Comparison of ENCODE assay signal across 1 cellular context in the genomic region with DNA sequence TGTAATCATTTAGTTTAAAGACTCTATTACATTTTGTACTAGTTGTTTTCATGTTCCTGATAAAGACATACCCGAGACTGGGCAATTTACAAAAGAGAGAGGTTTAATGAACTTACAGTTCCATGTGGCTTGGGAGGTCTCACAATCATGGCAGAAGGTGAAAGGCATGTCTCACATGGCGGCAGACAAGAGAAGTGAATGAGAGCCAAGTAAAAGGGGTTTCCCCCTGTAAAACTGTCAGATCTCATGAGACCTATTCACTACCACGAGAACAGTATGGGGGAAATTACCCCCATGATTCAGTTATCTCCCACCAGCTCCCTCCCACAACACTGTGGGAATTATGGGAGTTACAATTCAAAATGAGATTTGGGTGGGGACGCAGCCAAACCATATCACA.
TF ChIP-seq lines count a peak whose summit lies in the region.

No MANE protein-coding gene starts in this region.

TF ChIP-seq in H1, 55 proteins besides CTCF, POLR2A, EP300 and RAD21:
- TF ChIP-seq SAP30 (IDR thresholded peaks at IDR 0.05; ENCODE audit: insufficient read depth, insufficient replicate concordance, low read length) (no peak), SUZ12 (IDR thresholded peaks at IDR 0.05; ENCODE audit: low read length) (no peak), CHD1 (IDR thresholded peaks at IDR 0.05; ENCODE audit: low read depth, low read length) (no peak), SIN3A (conservative IDR thresholded peaks at IDR 0.05 in 1 of 2, IDR thresholded peaks at IDR 0.05 in 1 of 2; ENCODE audit: low read depth in 1 of 2, low read length in 2 of 2) (no peak), SRF (IDR thresholded peaks at IDR 0.05; ENCODE audit: low read depth, low read length) (no peak), HDAC2 (IDR thresholded peaks at IDR 0.05; ENCODE audit: borderline replicate concordance in 1 of 2, low read depth in 2 of 2, low read length in 2 of 2) (no peak), GTF2F1 (IDR thresholded peaks at IDR 0.05; ENCODE audit: borderline replicate concordance, low read depth, low read length) (no peak), ZNF274 (IDR thresholded peaks at IDR 0.05; ENCODE audit: borderline replicate concordance, extremely low read depth, low read length) (no peak), POLR2AphosphoS5 (IDR thresholded peaks at IDR 0.05; ENCODE audit: low read depth, low read length) (no peak), HDAC6 (IDR thresholded peaks at IDR 0.05; ENCODE audit: low read depth, low read length) (no peak)
- TF ChIP-seq, protein P1, sequence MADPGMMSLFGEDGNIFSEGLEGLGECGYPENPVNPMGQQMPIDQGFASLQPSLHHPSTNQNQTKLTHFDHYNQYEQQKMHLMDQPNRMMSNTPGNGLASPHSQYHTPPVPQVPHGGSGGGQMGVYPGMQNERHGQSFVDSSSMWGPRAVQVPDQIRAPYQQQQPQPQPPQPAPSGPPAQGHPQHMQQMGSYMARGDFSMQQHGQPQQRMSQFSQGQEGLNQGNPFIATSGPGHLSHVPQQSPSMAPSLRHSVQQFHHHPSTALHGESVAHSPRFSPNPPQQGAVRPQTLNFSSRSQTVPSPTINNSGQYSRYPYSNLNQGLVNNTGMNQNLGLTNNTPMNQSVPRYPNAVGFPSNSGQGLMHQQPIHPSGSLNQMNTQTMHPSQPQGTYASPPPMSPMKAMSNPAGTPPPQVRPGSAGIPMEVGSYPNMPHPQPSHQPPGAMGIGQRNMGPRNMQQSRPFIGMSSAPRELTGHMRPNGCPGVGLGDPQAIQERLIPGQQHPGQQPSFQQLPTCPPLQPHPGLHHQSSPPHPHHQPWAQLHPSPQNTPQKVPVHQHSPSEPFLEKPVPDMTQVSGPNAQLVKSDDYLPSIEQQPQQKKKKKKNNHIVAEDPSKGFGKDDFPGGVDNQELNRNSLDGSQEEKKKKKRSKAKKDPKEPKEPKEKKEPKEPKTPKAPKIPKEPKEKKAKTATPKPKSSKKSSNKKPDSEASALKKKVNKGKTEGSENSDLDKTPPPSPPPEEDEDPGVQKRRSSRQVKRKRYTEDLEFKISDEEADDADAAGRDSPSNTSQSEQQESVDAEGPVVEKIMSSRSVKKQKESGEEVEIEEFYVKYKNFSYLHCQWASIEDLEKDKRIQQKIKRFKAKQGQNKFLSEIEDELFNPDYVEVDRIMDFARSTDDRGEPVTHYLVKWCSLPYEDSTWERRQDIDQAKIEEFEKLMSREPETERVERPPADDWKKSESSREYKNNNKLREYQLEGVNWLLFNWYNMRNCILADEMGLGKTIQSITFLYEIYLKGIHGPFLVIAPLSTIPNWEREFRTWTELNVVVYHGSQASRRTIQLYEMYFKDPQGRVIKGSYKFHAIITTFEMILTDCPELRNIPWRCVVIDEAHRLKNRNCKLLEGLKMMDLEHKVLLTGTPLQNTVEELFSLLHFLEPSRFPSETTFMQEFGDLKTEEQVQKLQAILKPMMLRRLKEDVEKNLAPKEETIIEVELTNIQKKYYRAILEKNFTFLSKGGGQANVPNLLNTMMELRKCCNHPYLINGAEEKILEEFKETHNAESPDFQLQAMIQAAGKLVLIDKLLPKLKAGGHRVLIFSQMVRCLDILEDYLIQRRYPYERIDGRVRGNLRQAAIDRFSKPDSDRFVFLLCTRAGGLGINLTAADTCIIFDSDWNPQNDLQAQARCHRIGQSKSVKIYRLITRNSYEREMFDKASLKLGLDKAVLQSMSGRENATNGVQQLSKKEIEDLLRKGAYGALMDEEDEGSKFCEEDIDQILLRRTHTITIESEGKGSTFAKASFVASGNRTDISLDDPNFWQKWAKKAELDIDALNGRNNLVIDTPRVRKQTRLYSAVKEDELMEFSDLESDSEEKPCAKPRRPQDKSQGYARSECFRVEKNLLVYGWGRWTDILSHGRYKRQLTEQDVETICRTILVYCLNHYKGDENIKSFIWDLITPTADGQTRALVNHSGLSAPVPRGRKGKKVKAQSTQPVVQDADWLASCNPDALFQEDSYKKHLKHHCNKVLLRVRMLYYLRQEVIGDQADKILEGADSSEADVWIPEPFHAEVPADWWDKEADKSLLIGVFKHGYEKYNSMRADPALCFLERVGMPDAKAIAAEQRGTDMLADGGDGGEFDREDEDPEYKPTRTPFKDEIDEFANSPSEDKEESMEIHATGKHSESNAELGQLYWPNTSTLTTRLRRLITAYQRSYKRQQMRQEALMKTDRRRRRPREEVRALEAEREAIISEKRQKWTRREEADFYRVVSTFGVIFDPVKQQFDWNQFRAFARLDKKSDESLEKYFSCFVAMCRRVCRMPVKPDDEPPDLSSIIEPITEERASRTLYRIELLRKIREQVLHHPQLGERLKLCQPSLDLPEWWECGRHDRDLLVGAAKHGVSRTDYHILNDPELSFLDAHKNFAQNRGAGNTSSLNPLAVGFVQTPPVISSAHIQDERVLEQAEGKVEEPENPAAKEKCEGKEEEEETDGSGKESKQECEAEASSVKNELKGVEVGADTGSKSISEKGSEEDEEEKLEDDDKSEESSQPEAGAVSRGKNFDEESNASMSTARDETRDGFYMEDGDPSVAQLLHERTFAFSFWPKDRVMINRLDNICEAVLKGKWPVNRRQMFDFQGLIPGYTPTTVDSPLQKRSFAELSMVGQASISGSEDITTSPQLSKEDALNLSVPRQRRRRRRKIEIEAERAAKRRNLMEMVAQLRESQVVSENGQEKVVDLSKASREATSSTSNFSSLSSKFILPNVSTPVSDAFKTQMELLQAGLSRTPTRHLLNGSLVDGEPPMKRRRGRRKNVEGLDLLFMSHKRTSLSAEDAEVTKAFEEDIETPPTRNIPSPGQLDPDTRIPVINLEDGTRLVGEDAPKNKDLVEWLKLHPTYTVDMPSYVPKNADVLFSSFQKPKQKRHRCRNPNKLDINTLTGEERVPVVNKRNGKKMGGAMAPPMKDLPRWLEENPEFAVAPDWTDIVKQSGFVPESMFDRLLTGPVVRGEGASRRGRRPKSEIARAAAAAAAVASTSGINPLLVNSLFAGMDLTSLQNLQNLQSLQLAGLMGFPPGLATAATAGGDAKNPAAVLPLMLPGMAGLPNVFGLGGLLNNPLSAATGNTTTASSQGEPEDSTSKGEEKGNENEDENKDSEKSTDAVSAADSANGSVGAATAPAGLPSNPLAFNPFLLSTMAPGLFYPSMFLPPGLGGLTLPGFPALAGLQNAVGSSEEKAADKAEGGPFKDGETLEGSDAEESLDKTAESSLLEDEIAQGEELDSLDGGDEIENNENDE (IDR thresholded peaks at IDR 0.05; ENCODE audit: insufficient replicate concordance, low read length): no peak
